In the genomic region with DNA sequence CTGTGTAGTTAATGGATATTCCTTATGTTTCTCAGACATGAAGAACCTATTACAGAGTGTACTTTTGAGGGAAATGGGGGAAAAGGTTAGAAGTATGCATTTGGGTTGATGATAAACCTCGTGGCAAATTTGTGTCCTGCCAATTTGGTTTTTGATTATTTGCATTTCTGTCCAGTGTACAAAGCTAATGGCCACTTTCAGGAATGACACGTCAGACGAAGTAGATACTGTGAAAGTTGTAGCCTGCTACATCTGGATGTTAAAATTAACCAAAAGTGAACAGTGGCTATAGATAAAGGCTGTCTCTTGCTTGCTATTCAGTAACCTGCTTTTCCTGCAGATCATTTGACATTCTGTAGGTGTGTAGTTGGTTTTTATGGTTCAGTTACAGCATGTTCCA, we compare ENCODE assay signal across 9 cellular contexts. TPM values are rescaled to one million over a fixed set of nuclear protein-coding genes. Genes with fewer than 3 reads are reported as not detected.
A peak's percentile ranks its signal among the peaks of the same experiment; 100 is the strongest.
DNase-seq lines count a peak whose midpoint lies in the region; ATAC-seq, FAIRE-seq and TF ChIP-seq lines count a peak whose summit lies in the region.
"Had no signal": no experiment of that assay in that cellular context is flagged by ENCODE, and none has a peak within 500 bp of the region (broad histone marks: within the 10 kb centered on the region; RNA-seq: fewer than 3 reads in every experiment).

No MANE protein-coding gene starts in this region.

- H2BK120ac ChIP-seq in H1 (replicated peaks; ENCODE audit: low read depth, low read length), result no peak overlapping the region

- H3K23me2 ChIP-seq in H1 (ENCODE audit: low read depth, low read length), result 0 out of 2 replicates have a peak, but pooled peaks cover 2% of the 10 kb centered on the region

- H4K20me1 ChIP-seq in H1 (replicated peaks in 1 of 2; ENCODE audit: control insufficient read depth in 1 of 2, insufficient read depth in 2 of 2, low read length in 2 of 2), result peaks cover 0 to 1% of the 10 kb centered on the region in 2 experiments

- H3K9me3 ChIP-seq in left ventricle myocardium inferior (replicated peaks) (no peaks in the 10 kb centered on the region), H1 (ENCODE audit: insufficient read depth in 2 of 2, low read depth in 1 of 2, low read length in 1 of 2) (no peaks in the 10 kb centered on the region), prostate gland (no peaks in the 10 kb centered on the region)

- H3K14ac ChIP-seq in H1 (ENCODE audit: insufficient read length), result no peak overlapping the region

- peak overlapping the region; percentile 81 to 88 for H3K4me2 ChIP-seq in H1 (ENCODE audit: insufficient read depth in 1 of 2, low read depth in 2 of 2, low read length in 2 of 2)

- TF ChIP-seq POLR2A in H1 (IDR thresholded peaks at IDR 0.05; ENCODE audit: control extremely low read depth in 1 of 2, low read depth in 2 of 2, low read length in 2 of 2), result no peak
- TF ChIP-seq POLR2A in prostate gland (IDR thresholded peaks at IDR 0.05), result no peak

- no peak overlapping the region for H3K56ac ChIP-seq in H1 (replicated peaks; ENCODE audit: insufficient read length, low read depth, low read length)

- H2BK15ac ChIP-seq in H1 (ENCODE audit: low read length), result no peak overlapping the region

- H3K4me1 ChIP-seq in left ventricle myocardium inferior (peaks cover 15% of the 10 kb centered on the region), H1 (replicated peaks in 1 of 4; ENCODE audit: control insufficient read depth in 3 of 4, insufficient read depth in 4 of 4, low read length in 3 of 4) (peaks cover 0 to 12% (median 0%) of the 10 kb centered on the region in 4 experiments; a peak in 2 of 7 replicates), prostate gland (replicated peaks) (no peaks in the 10 kb centered on the region)

- peaks cover 0 to 15% of the 10 kb centered on the region in 2 experiments; a peak in 2 of 4 replicates for H3K79me2 ChIP-seq in H1 (ENCODE audit: control insufficient read depth in 1 of 2, insufficient read depth in 2 of 2, low read length in 2 of 2)

- POLR2A ChIA-PET in H1 (lab: Charles Lee; ENCODE audit: partially characterized antibody), result interaction anchor here (1.3 kb wide), 1 partner anchor 163 kb away, joined by 3 read pairs; no protein-coding TSS in a partner anchor

- H3K27me3 ChIP-seq in left ventricle myocardium inferior (ENCODE audit: low read depth) (no peaks in the 10 kb centered on the region), H1 (replicated peaks in 1 of 4; ENCODE audit: control insufficient read depth in 3 of 4, extremely low read depth in 1 of 4, insufficient read depth in 3 of 4, low read length in 3 of 4) (no peaks in the 10 kb centered on the region), prostate gland (replicated peaks; ENCODE audit: insufficient read depth) (no peaks in the 10 kb centered on the region)

- 44% methylated on average over 3 of the region's 3 CpGs; no CpG with 5 or more reads in 1 of the 2 experiments for WGBS in H1 (ENCODE audit: extremely low coverage in 1 of 2, insufficient coverage in 1 of 2, insufficient read length in 1 of 2, insufficient replicate concordance in 2 of 2, low coverage in 1 of 2, low lambda C conversion rate in 2 of 2, missing lambda C conversion rate in 1 of 2), 2 experiments
- WGBS in prostate gland, result 0% methylated on average over 3 of the region's 3 CpGs

- no peak overlapping the region for H4K5ac ChIP-seq in H1 (ENCODE audit: insufficient read length, low read depth, low read length)

- TF ChIP-seq CTCF in left ventricle myocardium inferior (IDR thresholded peaks at IDR 0.05; ENCODE audit: borderline replicate concordance) (no peak), H1 (IDR thresholded peaks at IDR 0.05; ENCODE audit: control extremely low read depth in 1 of 3, insufficient read depth in 1 of 3, low read depth in 1 of 3, low read length in 3 of 3) (no peak), prostate gland (IDR thresholded peaks at IDR 0.05) (no peak)

- intact Hi-C loops in left ventricle myocardium inferior (cut with micrococcal nuclease), result no loop called here
- intact Hi-C loops in left cardiac atrium (cut with DNase I), result no loop called here
- intact Hi-C loops in prostate gland (cut with DNase I), result no loop called here

- H4K8ac ChIP-seq in H1 (ENCODE audit: extremely low read depth, insufficient read depth, low read length), result no peak overlapping the region

- H3K36me3 ChIP-seq in left ventricle myocardium inferior (no peaks in the 10 kb centered on the region), H1 (ENCODE audit: control insufficient read depth in 2 of 4, insufficient read depth in 4 of 4, low read length in 3 of 4) (peaks cover 0 to 10% (median 3%) of the 10 kb centered on the region in 4 experiments; a peak in 3 of 8 replicates), prostate gland (no peaks in the 10 kb centered on the region)

- H3K27ac ChIP-seq in left ventricle myocardium inferior (replicated peaks) (peak overlapping the region; percentile 88), H1 (ENCODE audit: low read depth, low read length) (no peak overlapping the region), prostate gland (no peak overlapping the region)

- H2BK12ac ChIP-seq in H1 (ENCODE audit: low read depth, low read length), result no peak overlapping the region

- H2AK5ac ChIP-seq in H1 (ENCODE audit: low read depth, low read length), result no peak overlapping the region

- H2BK20ac ChIP-seq in H1 (ENCODE audit: low read length), result no peak overlapping the region

- no peak overlapping the region for H2BK5ac ChIP-seq in H1 (ENCODE audit: low read depth, low read length)

- no peak overlapping the region for H3K23ac ChIP-seq in H1 (ENCODE audit: insufficient read length)

- no peak overlapping the region for H2AFZ ChIP-seq in H1 (ENCODE audit: low read length)

- H3K18ac ChIP-seq in H1 (ENCODE audit: extremely low read depth, low read length), result no peak overlapping the region

- DNase-seq in left ventricle myocardium inferior (no peak), left cardiac atrium (no peak), M059J (ENCODE audit: low read depth) (peak; percentile 3), H1 (ENCODE audit: low read depth in 1 of 2, low spot score in 2 of 2) (no peak), prostate gland (ENCODE audit: low spot score) (no peak), CD1c-positive myeloid dendritic cell (ENCODE audit: extremely low spot score) (no peak), NCI-H226 (no peak), AG08395 (ENCODE audit: low spot score) (no peak)

- no peak overlapping the region for H3K9ac ChIP-seq in H1 (replicated peaks in 1 of 4; ENCODE audit: extremely low read depth in 1 of 4, low read depth in 3 of 4, low read length in 3 of 4)

- no peaks in the 10 kb centered on the region for H3K79me1 ChIP-seq in H1 (ENCODE audit: low read depth, low read length)

- no peak for FAIRE-seq in H1 (lab: Jason Lieb, UNC)
- FAIRE-seq: islet of Langerhans had no signal

- peak overlapping the region; percentile 79 for H3K4me3 ChIP-seq in left ventricle myocardium inferior
- H3K4me3 ChIP-seq in H1 (ENCODE audit: extremely low read depth in 1 of 4, insufficient read depth in 2 of 4, low read depth in 3 of 4, low read length in 4 of 4), result peak overlapping the region in 3 of 4 experiments; percentile 61 to 79 (median 71); a peak in 6 of 8 replicates
- peak overlapping the region; percentile 48 to 49 for H3K4me3 ChIP-seq in prostate gland

- TF ChIP-seq EP300 in H1 (IDR thresholded peaks at IDR 0.05; ENCODE audit: borderline replicate concordance in 1 of 2, low read depth in 2 of 2, low read length in 2 of 2), result no peak

- H4K91ac ChIP-seq in H1 (replicated peaks; ENCODE audit: insufficient read length, low read length), result no peak overlapping the region

- TF ChIP-seq RAD21 in H1 (IDR thresholded peaks at IDR 0.05 in 1 of 2, conservative IDR thresholded peaks at IDR 0.05 in 1 of 2; ENCODE audit: low read depth in 2 of 2, low read length in 2 of 2), result no peak

- CTCF ChIA-PET in H1 (lab: Charles Lee; ENCODE audit: partially characterized antibody), result no interaction called here

- no peak for ATAC-seq in left cardiac atrium

- H3K4ac ChIP-seq in H1 (replicated peaks; ENCODE audit: insufficient read length, low read depth, low read length), result no peak overlapping the region

TF ChIP-seq in H1, 55 proteins besides CTCF, POLR2A, EP300 and RAD21:
- TF ChIP-seq ASH2L (IDR thresholded peaks at IDR 0.05; ENCODE audit: low read length) (no peak), GABPA (IDR thresholded peaks at IDR 0.05; ENCODE audit: borderline replicate concordance, insufficient read depth, low read length) (no peak), MAFK (IDR thresholded peaks at IDR 0.05; ENCODE audit: low read depth, low read length) (no peak), JUN (IDR thresholded peaks at IDR 0.05; ENCODE audit: low read depth, low read length) (no peak), RBBP5 (IDR thresholded peaks at IDR 0.05; ENCODE audit: borderline replicate concordance, low read depth, low read length) (no peak), CTBP2 (IDR thresholded peaks at IDR 0.05; ENCODE audit: borderline replicate concordance, insufficient read depth, insufficient read length, low read length) (no peak), SRF (IDR thresholded peaks at IDR 0.05; ENCODE audit: low read depth, low read length) (no peak)

RNA-seq across cellular contexts. Expression of gene PRDX4, which starts 1.0 kb away (rescaled TPM):
- total RNA-seq in left ventricle myocardium inferior (34.7 TPM), left cardiac atrium (10 to 100 TPM; 65.2 to 77.4 TPM), prostate gland (100 to 1,000 TPM; 193 to 200 TPM)
- total RNA-seq in M059J (2014; rRNA removed; shearing (Covaris generic)), result 468 and 479 TPM in 2 replicates
- total RNA-seq in H1 (2021; fragmentation: NEBNext Ultra II Directional; extraction: Animal tissue kit (Norgen Biotek cat#: 25700)), result 130 and 133 TPM in 2 replicates
- 109 and 130 TPM in 2 replicates for polyA plus RNA-seq in H1 (2011; rRNA removed)
- polyA plus RNA-seq in H1 (2011; cell fraction: cytosol; rRNA removed), result 117 TPM
- polyA plus RNA-seq in H1 (2011; cell fraction: nucleus; rRNA removed), result 57.4 TPM
- polyA plus RNA-seq in H1 (2012, experiment 1 of 2), result 133 to 175 TPM (median 146 TPM) in 4 replicates
- polyA plus RNA-seq in H1 (2012, experiment 2 of 2), result 352 TPM
- 243 TPM for polyA plus RNA-seq in H1 (2013, experiment 1 of 2)
- 283 TPM for polyA plus RNA-seq in H1 (2013, experiment 2 of 2)
- polyA minus RNA-seq in H1 (2011; rRNA and poly(A)+ RNA removed), result 39.9 and 94.3 TPM in 2 replicates
- 44.6 TPM for polyA minus RNA-seq in H1 (2011; cell fraction: cytosol; rRNA and poly(A)+ RNA removed)
- polyA minus RNA-seq in H1 (2011; cell fraction: nucleus; rRNA and poly(A)+ RNA removed), result 28.3 TPM
